Comparison of ENCODE assay signal across 8 cellular contexts in genomic region chr14:54489318-54489683, GRCh38. TPM values are rescaled to one million over a fixed set of nuclear protein-coding genes. Genes with fewer than 3 reads are reported as not detected.
DNase-seq lines count a peak whose midpoint lies in the region; ATAC-seq, FAIRE-seq and TF ChIP-seq lines count a peak whose summit lies in the region.

No MANE protein-coding gene starts in this region.

- TF ChIP-seq POLR2A in A549 (IDR thresholded peaks at IDR 0.05; ENCODE audit: low read length), result no peak

- no peak overlapping the region for H2BK15ac ChIP-seq in H9 (ENCODE audit: low read depth, low read length)

- TF ChIP-seq RAD21 in A549 (conservative IDR thresholded peaks at IDR 0.05 in 1 of 2, IDR thresholded peaks at IDR 0.05 in 1 of 2), result no peak

- H3K4me1 ChIP-seq in A549 (peaks cover 21% of the 10 kb centered on the region; the same call in 2 of the 3 replicates), H9 (ENCODE audit: insufficient read depth, low read length) (no peaks in the 10 kb centered on the region; the same call in 1 of the 2 replicates), upper lobe of right lung (peaks cover 12% of the 10 kb centered on the region)

- H3K4ac ChIP-seq in H9 (ENCODE audit: low read depth, low read length), result no peak overlapping the region

- no peak overlapping the region for H3T11ph ChIP-seq in H9 (ENCODE audit: low read length)

- H3K9me3 Mint-ChIP-seq in H9, result no peaks in the 10 kb centered on the region; a peak in 1 of 5 replicates
- no peaks in the 10 kb centered on the region for H3K9me3 Mint-ChIP-seq in activated naive CD8-positive, alpha-beta T cell treated with anti-CD3 and anti-CD28 coated beads, Interleukin-2, amount 10 ng/mL, durations not matched to agents 7 days and 5 days

- H4K5ac ChIP-seq in H9 (ENCODE audit: insufficient read length, low read depth, low read length), result peak overlapping the region; percentile 70

- peaks cover 12% of the 10 kb centered on the region for H3K23me2 ChIP-seq in H9 (ENCODE audit: insufficient read length, low read depth, low read length, poor library complexity, severe bottlenecking)

- no peak overlapping the region for H3K23ac ChIP-seq in H9 (ENCODE audit: insufficient read length, low read depth, low read length)

- H3K4me2 ChIP-seq in A549, result peak overlapping the region; percentile 87
- peak overlapping the region; percentile 95 for H3K4me2 ChIP-seq in H9 (ENCODE audit: insufficient read depth, insufficient read length, low read length)

- H4K8ac ChIP-seq in H9 (replicated peaks; ENCODE audit: insufficient read length, low read depth, low read length), result peak overlapping the region; percentile 83

- no peak overlapping the region for H2BK12ac ChIP-seq in H9 (ENCODE audit: insufficient read length, low read depth, low read length)

- peak; percentile 6 to 8; a peak in 3 of 6 replicates for ATAC-seq in A549
- ATAC-seq in activated naive CD8-positive, alpha-beta T cell treated with anti-CD3 and anti-CD28 coated beads, Interleukin-2, amount 10 ng/mL, durations not matched to agents 7 days and 5 days (ENCODE audit: low read depth), result no peak
- ATAC-seq in left lobe of liver, result peak; percentile 8
- no peak for ATAC-seq in upper lobe of right lung
- no peak for ATAC-seq in GM18907 (IDR thresholded peaks at IDR 0.05; ENCODE audit: unreplicated experiment)

- peaks cover 41 to 56% of the 10 kb centered on the region in 2 experiments for H3K4me1 Mint-ChIP-seq in H9
- peaks cover 37% of the 10 kb centered on the region for H3K4me1 Mint-ChIP-seq in activated naive CD8-positive, alpha-beta T cell treated with anti-CD3 and anti-CD28 coated beads, Interleukin-2, amount 10 ng/mL, durations not matched to agents 7 days and 5 days

- peaks cover 2 to 5% (median 4%) of the 10 kb centered on the region in 3 experiments; a peak in 4 of 7 replicates for H3K36me3 Mint-ChIP-seq in H9 (ENCODE audit: insufficient read depth in 1 of 3, low read depth in 3 of 3)
- H3K36me3 Mint-ChIP-seq in activated naive CD8-positive, alpha-beta T cell treated with anti-CD3 and anti-CD28 coated beads, Interleukin-2, amount 10 ng/mL, durations not matched to agents 7 days and 5 days, result peaks cover 10% of the 10 kb centered on the region

- intact Hi-C loops in upper lobe of right lung (cut with DNase I), result no loop called here

- H3K4me3 Mint-ChIP-seq in H9, result peak overlapping the region; percentile 82 to 84
- H3K4me3 Mint-ChIP-seq in activated naive CD8-positive, alpha-beta T cell treated with anti-CD3 and anti-CD28 coated beads, Interleukin-2, amount 10 ng/mL, durations not matched to agents 7 days and 5 days, result peak overlapping the region; percentile 98

- H3K4me3 ChIP-seq in A549 (peak overlapping the region; percentile 84), upper lobe of right lung (peak overlapping the region; percentile 89)

- 36% methylated on average over 5 of the region's 5 CpGs for WGBS in A549 (ENCODE audit: missing lambda C conversion rate)
- 100% methylated on average over 1 of the region's 5 CpGs for WGBS in H9 (ENCODE audit: extremely low coverage, insufficient read length, low lambda C conversion rate)

- CTCF ChIA-PET in A549 (lab: Yijun Ruan, JAX), result interaction anchor here (0.7 to 8.0 kb wide), 9 partner anchors 9 to 255 kb away, joined by 3 to 66 read pairs (median 3); partner anchors contain the start of gene CGRRF1

- H2AK5ac ChIP-seq in H9 (ENCODE audit: insufficient read length, low read length), result no peak overlapping the region

- H2BK5ac ChIP-seq in H9 (ENCODE audit: insufficient read length, low read length), result peak overlapping the region; percentile 31

- TF ChIP-seq CTCF in A549 (IDR thresholded peaks at IDR 0.05), result no peak
- no peak for TF ChIP-seq CTCF in H9 (conservative IDR thresholded peaks at IDR 0.05)
- no peak for TF ChIP-seq CTCF in upper lobe of right lung (IDR thresholded peaks at IDR 0.05)

- no peak for FAIRE-seq in A549 (lab: Jason Lieb, UNC)

- peak overlapping the region; percentile 81 for H3K9ac ChIP-seq in H9 (ENCODE audit: extremely low read depth, insufficient read length, low read length)

- H3K79me2 ChIP-seq in H9 (ENCODE audit: insufficient read depth, low read length), result peaks cover 21% of the 10 kb centered on the region; the same call in 1 of the 2 replicates

- peak overlapping the region; percentile 88 for H2AFZ ChIP-seq in H9 (ENCODE audit: low read length)

- H2BK120ac ChIP-seq in H9 (ENCODE audit: low read depth, low read length, poor library complexity, severe bottlenecking), result no peak overlapping the region

- DNase-seq in A549 (ENCODE audit: low read depth in 1 of 2, low spot score in 1 of 2) (no peak), H9 (no peak), left lobe of liver (ENCODE audit: low spot score) (no peak), upper lobe of right lung (no peak), Ammon's horn (ENCODE audit: low spot score) (no peak), HUDEP-2 (lab: John Stamatoyannopoulos, UW; ENCODE audit: unreplicated experiment in 76 of 76) (no peak)
- DNase-seq in activated naive CD8-positive, alpha-beta T cell treated with anti-CD3 and anti-CD28 coated beads, Interleukin-2, amount 10 ng/mL, durations not matched to agents 7 days and 5 days, result no peak

- H3K36me3 ChIP-seq in upper lobe of right lung, result no peaks in the 10 kb centered on the region

- H3K79me1 ChIP-seq in H9 (ENCODE audit: insufficient read depth, low read depth, low read length, poor library complexity, severe bottlenecking), result peaks cover 4% of the 10 kb centered on the region

- peak overlapping the region; percentile 66; the same call in 1 of the 2 replicates for H3K14ac ChIP-seq in H9 (ENCODE audit: insufficient read depth, low read length)

- H3K9me3 ChIP-seq in A549 (no peaks in the 10 kb centered on the region), H9 (ENCODE audit: control insufficient read depth, low read depth, low read length) (no peaks in the 10 kb centered on the region), upper lobe of right lung (no peaks in the 10 kb centered on the region)

- no peak overlapping the region for H2BK20ac ChIP-seq in H9 (ENCODE audit: low read depth, low read length, poor library complexity, severe bottlenecking)

- H4K20me1 ChIP-seq in H9 (ENCODE audit: control insufficient read depth, insufficient read depth, insufficient read length), result no peaks in the 10 kb centered on the region

- no peak overlapping the region for H3K56ac ChIP-seq in H9 (ENCODE audit: insufficient read length, low read depth, low read length)

- no peaks in the 10 kb centered on the region for H3K27me3 Mint-ChIP-seq in H9 (ENCODE audit: low read depth)
- H3K27me3 Mint-ChIP-seq in activated naive CD8-positive, alpha-beta T cell treated with anti-CD3 and anti-CD28 coated beads, Interleukin-2, amount 10 ng/mL, durations not matched to agents 7 days and 5 days, result no peaks in the 10 kb centered on the region

- peak overlapping the region; percentile 39 for H3K18ac ChIP-seq in H9 (ENCODE audit: insufficient read length, low read depth, low read length)

- no peaks in the 10 kb centered on the region for H3K27me3 ChIP-seq in H9 (ENCODE audit: insufficient read depth, low read length)
- no peaks in the 10 kb centered on the region for H3K27me3 ChIP-seq in upper lobe of right lung

- no peak overlapping the region for H4K91ac ChIP-seq in H9 (ENCODE audit: insufficient read length, low read depth, low read length)

- H3K27ac ChIP-seq in A549 (peak overlapping the region; percentile 95 to 98), H9 (ENCODE audit: insufficient read length, low read depth, low read length) (peak overlapping the region; percentile 91), upper lobe of right lung (peak overlapping the region; percentile 94)

- H3K27ac Mint-ChIP-seq in H9, result peak overlapping the region; percentile 96 to 97 (median 97)
- H3K27ac Mint-ChIP-seq in activated naive CD8-positive, alpha-beta T cell treated with anti-CD3 and anti-CD28 coated beads, Interleukin-2, amount 10 ng/mL, durations not matched to agents 7 days and 5 days, result peak overlapping the region; percentile 95

- no peak for TF ChIP-seq EP300 in A549 (IDR thresholded peaks at IDR 0.05)

- POLR2A ChIA-PET in A549 (lab: Yijun Ruan, JAX), result interaction anchor here (2.7 kb wide), 1 partner anchor 20 kb away, joined by 13 read pairs; the partner anchor contains the start of gene CGRRF1
- POLR2A ChIA-PET in activated naive CD8-positive, alpha-beta T cell treated with anti-CD3 and anti-CD28 coated beads, Interleukin-2, amount 10 ng/mL, durations not matched to agents 7 days and 5 days (lab: Charles Lee), result interaction anchor here (0.7 to 2.0 kb wide), 3 partner anchors 77 to 1705 kb away, joined by 4 to 8 read pairs (median 6); partner anchors contain the start of gene SAMD4A

RNA-seq across cellular contexts. Expression of gene GMFB, which starts 0.5 kb away (rescaled TPM):
- polyA plus RNA-seq in A549 (2011; rRNA removed) (35.3 and 45.5 TPM in 2 replicates), A549 (2017; fragmentation: RNase III; extraction: RNeasy Plus Mini Kit Qiagen cat#74134 plus additional on column Dnase treatment) (56.8 to 66.7 TPM (median 62.3 TPM) in 3 replicates)
- 7.0 TPM in 2 replicates for polyA plus RNA-seq in A549 (2012; cell fraction: cytosol; rRNA removed)
- polyA plus RNA-seq in A549 (2012; cell fraction: nucleus; rRNA removed), result 3.9 and 6.6 TPM in 2 replicates
- polyA minus RNA-seq in A549 (2011; rRNA and poly(A)+ RNA removed), result 10.9 and 11.4 TPM in 2 replicates
- total RNA-seq in H9 (2021) (71.0 and 79.2 TPM in 2 replicates), left lobe of liver (13.0 TPM), upper lobe of right lung (52.9 TPM)
- total RNA-seq in activated naive CD8-positive, alpha-beta T cell treated with anti-CD3 and anti-CD28 coated beads, Interleukin-2, amount 10 ng/mL, durations not matched to agents 7 days and 5 days, result 10 to 100 TPM; 31.3 to 36.4 TPM

RNA-seq across cellular contexts. Expression of gene CGRRF1, which starts 20.4 kb away (rescaled TPM):
- 35.4 and 35.9 TPM in 2 replicates for polyA plus RNA-seq in A549 (2011; rRNA removed)
- polyA plus RNA-seq in A549 (2012; cell fraction: cytosol; rRNA removed), result 4.7 and 5.9 TPM in 2 replicates
- 2.6 and 4.0 TPM in 2 replicates for polyA plus RNA-seq in A549 (2012; cell fraction: nucleus; rRNA removed)
- polyA plus RNA-seq in A549 (2017; fragmentation: RNase III; extraction: RNeasy Plus Mini Kit Qiagen cat#74134 plus additional on column Dnase treatment), result 15.4 to 18.2 TPM (median 15.8 TPM) in 3 replicates
- 9.6 and 10.1 TPM in 2 replicates for polyA minus RNA-seq in A549 (2011; rRNA and poly(A)+ RNA removed)
- total RNA-seq in H9 (2021), result 19.1 and 23.5 TPM in 2 replicates
- 10 to 100 TPM; 14.7 to 17.3 TPM for total RNA-seq in activated naive CD8-positive, alpha-beta T cell treated with anti-CD3 and anti-CD28 coated beads, Interleukin-2, amount 10 ng/mL, durations not matched to agents 7 days and 5 days
- 6.1 TPM for total RNA-seq in left lobe of liver
- total RNA-seq in upper lobe of right lung, result 22.5 TPM

RNA-seq across cellular contexts. Expression of gene CNIH1, which starts 48.1 kb away (rescaled TPM):
- polyA plus RNA-seq in A549 (2011; rRNA removed), result 411 and 487 TPM in 2 replicates
- polyA plus RNA-seq in A549 (2012; cell fraction: cytosol; rRNA removed), result 172 and 215 TPM in 2 replicates
- polyA plus RNA-seq in A549 (2012; cell fraction: nucleus; rRNA removed), result 144 and 174 TPM in 2 replicates
- 337 to 361 TPM (median 347 TPM) in 3 replicates for polyA plus RNA-seq in A549 (2017; fragmentation: RNase III; extraction: RNeasy Plus Mini Kit Qiagen cat#74134 plus additional on column Dnase treatment)
- 453 and 486 TPM in 2 replicates for polyA minus RNA-seq in A549 (2011; rRNA and poly(A)+ RNA removed)
- 99.3 and 108 TPM in 2 replicates for total RNA-seq in H9 (2021)
- total RNA-seq in activated naive CD8-positive, alpha-beta T cell treated with anti-CD3 and anti-CD28 coated beads, Interleukin-2, amount 10 ng/mL, durations not matched to agents 7 days and 5 days, result 10 to 100 TPM; 54.9 to 63.2 TPM
- 89.4 TPM for total RNA-seq in left lobe of liver
- 94.0 TPM for total RNA-seq in upper lobe of right lung

Comparison
In these comparisons a context has a peak if more than half of its experiments do, and no peak if none do; other contexts are left out.
1. ATAC-seq: peak in A549 (2 of 2) and left lobe of liver (single experiment); none in activated naive CD8-positive, alpha-beta T cell treated with anti-CD3 and anti-CD28 coated beads, Interleukin-2, amount 10 ng/mL, durations not matched to agents 7 days and 5 days (single experiment), upper lobe of right lung (single experiment) and GM18907 (single experiment).
2. Peak in every context shown above with its lines, with median percentiles within 50 percentile points of each other: H3K27ac ChIP-seq.